25 cellular contexts compared by ENCODE assay signal in genomic region chr11:110081462-110082233, GRCh38. TPM values are rescaled to one million over a fixed set of nuclear protein-coding genes. Genes with fewer than 3 reads are reported as not detected.
A peak's percentile ranks its signal among the peaks of the same experiment; 100 is the strongest.
DNase-seq lines count a peak whose midpoint lies in the region; ATAC-seq and TF ChIP-seq lines count a peak whose summit lies in the region.
"Had no signal": no experiment of that assay in that cellular context is flagged by ENCODE, and none has a peak within 500 bp of the region (broad histone marks: within the 10 kb centered on the region; RNA-seq: fewer than 3 reads in every experiment).

No MANE protein-coding gene starts in this region.

- H3K9me3 ChIP-seq in mammary epithelial cell (replicated peaks; ENCODE audit: insufficient read depth, low read length) (peaks cover 3% of the 10 kb centered on the region), SK-N-SH (no peaks in the 10 kb centered on the region)

- H3K27ac Mint-ChIP-seq in mesothelial cell of epicardium, result peak overlapping the region; percentile 22
- H3K27ac Mint-ChIP-seq: activated naive CD4-positive, alpha-beta T cell treated with anti-CD3 and anti-CD28 coated beads, Interleukin-2, amount 50 U/mL, for 72 hours; activated T-helper 1 cell treated with anti-CD3 and anti-CD28 coated beads, Interleukin-12 subunit alpha, Interleukin-12 subunit beta, Interleukin-2, Interleukin-4 antibody, amounts not matched to agents 30 ng/mL and 10 ng/mL and 1 ng/mL, durations not matched to agents 14 hours and 24 hours and 36 hours; CD8-positive, alpha-beta T cell; naive B cell had no signal

- in situ Hi-C loops in mammary epithelial cell (cut with MboI; ENCODE audit: low sequenced_read_pairs in 2 of 2), result no loop called here

- POLR2A ChIA-PET in SK-N-SH (lab: Yijun Ruan, JAX), result no interaction called here

- H3K36me3 Mint-ChIP-seq in mesothelial cell of epicardium, result peaks cover 2% of the 10 kb centered on the region
- H3K36me3 Mint-ChIP-seq: activated naive CD4-positive, alpha-beta T cell treated with anti-CD3 and anti-CD28 coated beads, Interleukin-2, amount 50 U/mL, for 72 hours; CD8-positive, alpha-beta T cell had no signal

- no peak for DNase-seq in activated CD4-positive, CD25-positive, alpha-beta regulatory T cell (lab: John Stamatoyannopoulos, UW)
- DNase-seq in mammary epithelial cell, result peak; percentile 95
- DNase-seq in mesothelial cell of epicardium (ENCODE audit: low spot score in 2 of 2, unreplicated experiment in 2 of 2), result no peak
- no peak for DNase-seq in SK-N-SH
- DNase-seq in activated CD8-positive, alpha-beta memory T cell treated with anti-CD3 and anti-CD28 coated beads, Interleukin-2, amount 50 U/mL, for 48 hours, result no peak
- no peak for DNase-seq in H4 (ENCODE audit: low spot score)
- DNase-seq: AML-193; CD8-positive, alpha-beta T cell; dermis blood vessel endothelial cell; DMS 273 treated with DMSO at 0.1 percent for 48 hours; heart left ventricle; naive B cell; NCI-H1105 treated with DMSO at 0.1 percent for 48 hours; NCI-H2029; NCI-H345; nucleus accumbens; Right ventricle myocardium superior; stimulated activated CD8-positive, alpha-beta memory T cell treated with anti-CD3 and anti-CD28 coated beads, Interleukin-4, amount 100 ng/mL, for 48 hours; T-helper 9 cell had no signal

- H3K4me1 ChIP-seq in mammary epithelial cell (ENCODE audit: insufficient read depth, low read length) (peaks cover 39% of the 10 kb centered on the region), SK-N-SH (ENCODE audit: control insufficient read depth in 1 of 2, insufficient read depth in 2 of 2, low read depth in 1 of 2, low read length in 1 of 2) (peaks cover 0 to 10% of the 10 kb centered on the region in 2 experiments; a peak in 1 of 4 replicates)

- H3K9me3 Mint-ChIP-seq in mesothelial cell of epicardium, result peaks cover 3% of the 10 kb centered on the region
- H3K9me3 Mint-ChIP-seq: activated naive CD4-positive, alpha-beta T cell treated with anti-CD3 and anti-CD28 coated beads, Interleukin-2, amount 50 U/mL, for 72 hours; CD8-positive, alpha-beta T cell; central memory CD8-positive, alpha-beta T cell had no signal

- intact Hi-C loops in mammary epithelial cell (cut with micrococcal nuclease), result no loop called here

- TF ChIP-seq CTCF in mammary epithelial cell (conservative IDR thresholded peaks at IDR 0.05 in 1 of 2, IDR thresholded peaks at IDR 0.05 in 1 of 2; ENCODE audit: extremely low read depth in 1 of 2, insufficient read depth in 1 of 2, low read depth in 1 of 2, low read length in 2 of 2) (no peak), mesothelial cell of epicardium (IDR thresholded peaks at IDR 0.05; ENCODE audit: unreplicated experiment) (no peak), SK-N-SH (IDR thresholded peaks at IDR 0.05) (no peak)

- H3K9ac ChIP-seq in mammary epithelial cell (ENCODE audit: insufficient read depth, low read length), result peak overlapping the region; percentile 47
- no peak overlapping the region for H3K9ac ChIP-seq in SK-N-SH

- no peaks in the 10 kb centered on the region for H3K79me2 ChIP-seq in mammary epithelial cell (ENCODE audit: insufficient read depth, low read length)
- no peaks in the 10 kb centered on the region for H3K79me2 ChIP-seq in SK-N-SH (ENCODE audit: insufficient read depth)

- 72% methylated on average over 6 of the region's 6 CpGs for WGBS in mammary epithelial cell (ENCODE audit: low coverage, missing lambda C conversion rate)
- 74% methylated on average over 6 of the region's 6 CpGs for WGBS in SK-N-SH (ENCODE audit: low lambda C conversion rate)

- TF ChIP-seq EP300 in SK-N-SH (IDR thresholded peaks at IDR 0.05; ENCODE audit: borderline replicate concordance in 1 of 2, low read depth in 1 of 2, low read length in 1 of 2), result no peak

- BruUV-seq in mammary epithelial cell (replicated peaks; lab: Mats Ljungman, UMichigan), result TSS peak; percentile 55

- CTCF ChIA-PET in mammary epithelial cell (lab: Charles Lee; ENCODE audit: low non-redundant PET), result interaction anchor here (0.6 kb wide), 1 partner anchor 120 kb away, joined by 4 read pairs; no protein-coding TSS in a partner anchor
- CTCF ChIA-PET in SK-N-SH (lab: Yijun Ruan, JAX), result interaction anchor here (1.0 kb wide), 1 partner anchor 11 kb away, joined by 3 read pairs; the partner anchor contains the start of gene ZC3H12C

- H3K36me3 ChIP-seq in mammary epithelial cell (ENCODE audit: insufficient read depth, low read length) (no peaks in the 10 kb centered on the region), SK-N-SH (replicated peaks in 1 of 2; ENCODE audit: control insufficient read depth in 1 of 2, insufficient read depth in 2 of 2, low read length in 1 of 2) (no peaks in the 10 kb centered on the region)
- H3K36me3 ChIP-seq: heart left ventricle had no signal

- H3K27me3 ChIP-seq in mammary epithelial cell (ENCODE audit: insufficient read depth, low read length), result no peaks in the 10 kb centered on the region
- H3K27me3 ChIP-seq in SK-N-SH (ENCODE audit: insufficient read depth), result no peaks in the 10 kb centered on the region
- H3K27me3 ChIP-seq: heart left ventricle had no signal

- peaks cover 7% of the 10 kb centered on the region for H3F3A ChIP-seq in SK-N-SH (replicated peaks; ENCODE audit: insufficient read depth)

- H3K4me3 ChIP-seq in mammary epithelial cell (replicated peaks in 1 of 3; ENCODE audit: insufficient read depth in 1 of 3, low read depth in 2 of 3, low read length in 3 of 3) (no peak overlapping the region), SK-N-SH (ENCODE audit: low read depth in 2 of 2, low read length in 1 of 2) (no peak overlapping the region)
- H3K4me3 ChIP-seq: heart left ventricle had no signal

- peaks cover 31% of the 10 kb centered on the region for H3K4me1 Mint-ChIP-seq in mesothelial cell of epicardium
- H3K4me1 Mint-ChIP-seq: central memory CD8-positive, alpha-beta T cell; naive B cell had no signal

- TF ChIP-seq RAD21 in SK-N-SH (IDR thresholded peaks at IDR 0.05; ENCODE audit: low read length), result no peak

- peak overlapping the region; percentile 29 for H3K4me2 ChIP-seq in mammary epithelial cell (ENCODE audit: insufficient read depth, low read depth, low read length)
- H3K4me2 ChIP-seq in SK-N-SH, result no peak overlapping the region

- H4K20me1 ChIP-seq in mammary epithelial cell (ENCODE audit: insufficient read depth, low read length), result no peaks in the 10 kb centered on the region
- no peaks in the 10 kb centered on the region for H4K20me1 ChIP-seq in SK-N-SH (ENCODE audit: insufficient read depth)

- no peaks in the 10 kb centered on the region for H3K9me2 ChIP-seq in SK-N-SH

- H2AFZ ChIP-seq in mammary epithelial cell (ENCODE audit: low read depth, low read length), result no peak overlapping the region
- H2AFZ ChIP-seq in SK-N-SH (ENCODE audit: low read depth), result no peak overlapping the region

- peak; percentile 11 to 35 for ATAC-seq in activated CD4-positive, CD25-positive, alpha-beta regulatory T cell treated with anti-CD3 and anti-CD28 coated beads, Interleukin-2, amount 50 U/mL, for 24 hours
- ATAC-seq in HG03039 (IDR thresholded peaks at IDR 0.05; ENCODE audit: unreplicated experiment), result peak; percentile 35
- ATAC-seq: activated naive CD4-positive, alpha-beta T cell treated with anti-CD3 and anti-CD28 coated beads, Interleukin-2, amount 50 U/mL, for 72 hours; CD8-positive, alpha-beta T cell; HCT116; heart left ventricle had no signal

- no peak overlapping the region for H3K4me3 Mint-ChIP-seq in mesothelial cell of epicardium
- H3K4me3 Mint-ChIP-seq: activated T-helper 1 cell treated with anti-CD3 and anti-CD28 coated beads, Interleukin-12 subunit alpha, Interleukin-12 subunit beta, Interleukin-2, Interleukin-4 antibody, amounts not matched to agents 30 ng/mL and 10 ng/mL and 1 ng/mL, durations not matched to agents 14 hours and 24 hours and 36 hours; CD8-positive, alpha-beta T cell; central memory CD8-positive, alpha-beta T cell; naive B cell had no signal

- dilution Hi-C loops in mammary epithelial cell (cut with HindIII; ENCODE audit: low sequenced_read_pairs), result no loop called here

- H3K27ac ChIP-seq in mammary epithelial cell (ENCODE audit: insufficient read depth, low read depth, low read length) (peak overlapping the region; percentile 69), SK-N-SH (ENCODE audit: low read depth in 2 of 2, low read length in 1 of 2) (no peak overlapping the region)
- H3K27ac ChIP-seq: heart left ventricle had no signal

- H3K27me3 Mint-ChIP-seq in mesothelial cell of epicardium (ENCODE audit: low read depth), result no peaks in the 10 kb centered on the region

TF ChIP-seq in SK-N-SH, 30 proteins besides CTCF, POLR2A, EP300 and RAD21 (continues in another document):
- TF ChIP-seq, protein P1, sequence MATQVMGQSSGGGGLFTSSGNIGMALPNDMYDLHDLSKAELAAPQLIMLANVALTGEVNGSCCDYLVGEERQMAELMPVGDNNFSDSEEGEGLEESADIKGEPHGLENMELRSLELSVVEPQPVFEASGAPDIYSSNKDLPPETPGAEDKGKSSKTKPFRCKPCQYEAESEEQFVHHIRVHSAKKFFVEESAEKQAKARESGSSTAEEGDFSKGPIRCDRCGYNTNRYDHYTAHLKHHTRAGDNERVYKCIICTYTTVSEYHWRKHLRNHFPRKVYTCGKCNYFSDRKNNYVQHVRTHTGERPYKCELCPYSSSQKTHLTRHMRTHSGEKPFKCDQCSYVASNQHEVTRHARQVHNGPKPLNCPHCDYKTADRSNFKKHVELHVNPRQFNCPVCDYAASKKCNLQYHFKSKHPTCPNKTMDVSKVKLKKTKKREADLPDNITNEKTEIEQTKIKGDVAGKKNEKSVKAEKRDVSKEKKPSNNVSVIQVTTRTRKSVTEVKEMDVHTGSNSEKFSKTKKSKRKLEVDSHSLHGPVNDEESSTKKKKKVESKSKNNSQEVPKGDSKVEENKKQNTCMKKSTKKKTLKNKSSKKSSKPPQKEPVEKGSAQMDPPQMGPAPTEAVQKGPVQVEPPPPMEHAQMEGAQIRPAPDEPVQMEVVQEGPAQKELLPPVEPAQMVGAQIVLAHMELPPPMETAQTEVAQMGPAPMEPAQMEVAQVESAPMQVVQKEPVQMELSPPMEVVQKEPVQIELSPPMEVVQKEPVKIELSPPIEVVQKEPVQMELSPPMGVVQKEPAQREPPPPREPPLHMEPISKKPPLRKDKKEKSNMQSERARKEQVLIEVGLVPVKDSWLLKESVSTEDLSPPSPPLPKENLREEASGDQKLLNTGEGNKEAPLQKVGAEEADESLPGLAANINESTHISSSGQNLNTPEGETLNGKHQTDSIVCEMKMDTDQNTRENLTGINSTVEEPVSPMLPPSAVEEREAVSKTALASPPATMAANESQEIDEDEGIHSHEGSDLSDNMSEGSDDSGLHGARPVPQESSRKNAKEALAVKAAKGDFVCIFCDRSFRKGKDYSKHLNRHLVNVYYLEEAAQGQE (IDR thresholded peaks at IDR 0.05; ENCODE audit: low read depth, low read length), result no peak
- TF ChIP-seq MEF2A (IDR thresholded peaks at IDR 0.05; ENCODE audit: borderline replicate concordance, low read depth), result no peak

RNA-seq across cellular contexts. Expression of gene ZC3H12C, which starts 11.5 kb away (rescaled TPM):
- total RNA-seq in mammary epithelial cell, result 10 to 100 TPM; 16.0 to 26.9 TPM
- 14.0 TPM for polyA plus RNA-seq in mammary epithelial cell
- 22.2 TPM for polyA minus RNA-seq in mammary epithelial cell
- total RNA-seq in mesothelial cell of epicardium, result 16.7 to 17.0 TPM (median 17.0 TPM) in 3 replicates
- 2.8 and 3.9 TPM in 2 replicates for polyA plus RNA-seq in SK-N-SH (2012; rRNA removed)
- 2.6 and 3.0 TPM in 2 replicates for polyA plus RNA-seq in SK-N-SH (2012; cell fraction: cytosol; rRNA removed)
- polyA plus RNA-seq in SK-N-SH (2012; cell fraction: nucleus; rRNA removed), result 3.9 and 5.8 TPM in 2 replicates
- 3.0 and 4.5 TPM in 2 replicates for total RNA-seq in H4 (2014; rRNA removed; shearing (Covaris generic))
- total RNA-seq: CD8-positive, alpha-beta T cell had no signal
